17 cellular contexts compared by ENCODE assay signal in genomic region chrX:81304545-81304944, GRCh38.
"Had no signal": no experiment of that assay in that cellular context is flagged by ENCODE, and none has a peak within 500 bp of the region (broad histone marks: within the 10 kb centered on the region; RNA-seq: fewer than 3 reads in every experiment).

No MANE protein-coding gene starts in this region.

- H3K9me3 ChIP-seq: body of pancreas, esophagus squamous epithelium, prostate gland, right atrium auricular region, tibial nerve had no signal

- FAIRE-seq: TTC549, urothelium cell line had no signal

- ATAC-seq: activated CD4-positive, CD25-positive, alpha-beta regulatory T cell treated with anti-CD3 and anti-CD28 coated beads, Interleukin-2, amount 50 U/mL, for 24 hours; activated CD8-positive, alpha-beta T cell treated with anti-CD3 and anti-CD28 coated beads, Interleukin-2, amount 10 ng/mL, durations not matched to agents 7 days and 5 days; body of pancreas; effector memory CD8-positive, alpha-beta T cell had no signal

- H3K36me3 ChIP-seq: esophagus squamous epithelium, prostate gland, right atrium auricular region, tibial nerve had no signal

- DNase-seq: activated CD4-positive, alpha-beta T cell treated with anti-CD3 and anti-CD28 coated beads, Interleukin-2, amount 10 ng/mL, durations not matched to agents 7 days and 5 days; activated CD8-positive, alpha-beta T cell treated with anti-CD3 and anti-CD28 coated beads, Interleukin-2, amount 10 ng/mL, durations not matched to agents 7 days and 5 days; activated naive CD4-positive, alpha-beta T cell treated with Interleukin-2 at 50 U/mL for 16 hours; activated naive CD8-positive, alpha-beta T cell treated with anti-CD3 and anti-CD28 coated beads, Interleukin-2, amount 10 ng/mL, durations not matched to agents 7 days and 5 days; activated T-cell treated with anti-CD3 and anti-CD28 coated beads, Interleukin-2, amount 50 U/mL, for 24 hours; amygdala; body of pancreas; effector memory CD8-positive, alpha-beta T cell; esophagus squamous epithelium; naive B cell had no signal

- H3K4me1 ChIP-seq: body of pancreas, esophagus squamous epithelium, neural progenitor cell, prostate gland, right atrium auricular region, tibial nerve had no signal

- H3K4me3 ChIP-seq: body of pancreas, esophagus squamous epithelium, neural progenitor cell, prostate gland, right atrium auricular region, tibial nerve had no signal

- H3K27ac ChIP-seq: body of pancreas, esophagus squamous epithelium, neural progenitor cell, prostate gland, right atrium auricular region, tibial nerve had no signal

- H3K27me3 ChIP-seq: body of pancreas, esophagus squamous epithelium, neural progenitor cell, right atrium auricular region, tibial nerve had no signal
